Comparison of ENCODE assay signal across 14 cellular contexts in genomic region chr7:18829101-18829486, GRCh38.
"Had no signal": no experiment of that assay in that cellular context is flagged by ENCODE, and none has a peak within 500 bp of the region (broad histone marks: within the 10 kb centered on the region; RNA-seq: fewer than 3 reads in every experiment).

No MANE protein-coding gene starts in this region.

- ATAC-seq: activated CD4-positive, CD25-positive, alpha-beta regulatory T cell treated with anti-CD3 and anti-CD28 coated beads, Interleukin-2, amount 50 U/mL, for 24 hours; T-cell had no signal

- H3K4me3 ChIP-seq: esophagus muscularis mucosa had no signal

- H3K36me3 ChIP-seq: esophagus muscularis mucosa, neutrophil had no signal

- H3K27ac ChIP-seq: esophagus muscularis mucosa, neutrophil had no signal

- DNase-seq: activated CD4-positive, alpha-beta T cell treated with anti-CD3 and anti-CD28 coated beads, Interleukin-2, amount 50 U/mL, for 1 hour; activated CD8-positive, alpha-beta memory T cell treated with anti-CD3 and anti-CD28 coated beads for 24 hours; activated naive CD8-positive, alpha-beta T cell treated with anti-CD3 and anti-CD28 coated beads for 36 hours; cortex of kidney; effector CD4-positive, alpha-beta T cell; midbrain; stimulated activated CD4-positive, alpha-beta T cell treated with anti-CD3 and anti-CD28 coated beads, Interleukin-2, amount 100 ng/mL, for 48 hours; stimulated activated naive CD4-positive, alpha-beta T cell; T-cell; T-helper 9 cell; trophoblast cell had no signal

- H3K9me3 ChIP-seq: esophagus muscularis mucosa, neutrophil had no signal

- H3K27me3 ChIP-seq: esophagus muscularis mucosa, neutrophil had no signal
